In the genomic region with DNA sequence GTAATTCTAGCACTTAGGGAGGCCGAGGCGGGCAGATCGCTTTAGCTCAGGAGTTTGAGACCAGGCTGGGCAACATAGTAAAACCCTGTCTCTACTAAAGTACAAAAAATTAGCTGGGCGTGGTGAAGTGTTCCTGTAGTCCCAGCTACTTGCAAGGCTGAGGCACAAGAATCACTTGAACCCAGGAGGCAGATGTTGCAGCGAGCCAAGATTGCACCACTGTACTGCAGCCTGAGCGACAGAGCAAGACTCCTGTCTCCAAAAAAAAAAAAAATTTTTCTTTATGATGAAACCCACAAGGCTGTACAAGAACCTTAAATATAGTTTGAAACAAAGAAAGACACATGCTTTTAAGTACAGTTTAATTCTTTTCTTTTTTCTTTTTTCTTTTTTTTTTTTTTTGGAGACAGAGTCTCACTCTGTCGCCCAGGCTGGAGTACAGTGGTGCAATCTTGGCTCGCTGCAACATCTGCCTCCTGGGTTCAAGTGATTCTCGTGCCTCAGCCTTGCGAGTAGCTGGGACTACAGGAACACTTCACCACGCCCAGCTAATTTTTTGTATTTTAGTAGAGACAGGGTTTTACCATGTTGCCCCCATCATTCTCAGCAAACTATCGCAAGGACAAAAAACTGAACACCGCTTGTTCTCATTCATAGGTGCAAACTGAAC, we compare ENCODE assay signal across 9 cellular contexts. TPM values are rescaled to one million over a fixed set of nuclear protein-coding genes. Genes with fewer than 3 reads are reported as not detected.
"Had no signal": no experiment of that assay in that cellular context is flagged by ENCODE, and none has a peak within 500 bp of the region (broad histone marks: within the 10 kb centered on the region; RNA-seq: fewer than 3 reads in every experiment).

No MANE protein-coding gene starts in this region.

RNA-seq across cellular contexts. Expression of gene GFRA4, which starts 47.9 kb away (rescaled TPM):
- total RNA-seq: LHCN-M2; MCF 10A; NCI-H460; PC-3; Peyer's patch; Right ventricle myocardium superior; SJSA1; T-cell; T-helper 1 cell treated with Interleukin-12 subunit alpha and Interleukin-12 subunit beta and Interleukin-4 antibody, amounts not matched to agents 30 ng/mL and 1 ng/mL, for 36 hours had no signal
